Comparison of ENCODE assay signal across 26 cellular contexts in the genomic region with DNA sequence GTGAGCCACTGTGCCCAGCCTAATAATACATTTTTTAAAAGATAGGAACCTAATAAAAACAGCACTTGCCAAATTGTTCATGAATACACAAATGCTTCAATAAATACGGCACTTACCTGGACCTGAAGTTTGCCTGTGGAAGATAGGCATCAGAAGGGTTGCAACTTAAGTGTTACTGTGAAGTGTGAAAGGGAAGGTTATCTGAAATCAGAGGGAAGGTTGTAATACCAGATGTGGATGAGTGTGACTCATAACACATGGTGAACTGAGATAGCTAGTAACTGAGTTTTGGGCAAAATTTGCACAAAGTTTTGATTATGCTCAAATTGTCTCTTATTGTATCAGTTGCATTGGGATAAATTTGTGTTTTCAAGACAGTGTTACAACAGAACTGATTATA.
DNase-seq lines count a peak whose midpoint lies in the region; ATAC-seq, FAIRE-seq and TF ChIP-seq lines count a peak whose summit lies in the region.
"Had no signal": no experiment of that assay in that cellular context is flagged by ENCODE, and none has a peak within 500 bp of the region (broad histone marks: within the 10 kb centered on the region; RNA-seq: fewer than 3 reads in every experiment).

No MANE protein-coding gene starts in this region.

- DNase-seq in EL = peak; percentile 3
- DNase-seq in H54 (ENCODE audit: insufficient read length, low spot score) = no peak
- peak; percentile 21 for DNase-seq in amniotic epithelial cell (ENCODE audit: low read depth)
- peak in 1 of 2 donors; percentile 4 for DNase-seq in foreskin keratinocyte
- no peak for DNase-seq in NCI-H2227 (lab: John Stamatoyannopoulos, UW; ENCODE audit: unreplicated experiment)
- no peak for DNase-seq in left cardiac atrium
- DNase-seq: activated CD4-positive, alpha-beta T cell treated with anti-CD3 and anti-CD28 coated beads, Interleukin-2, amount 50 U/mL, for 4 hours; activated naive CD4-positive, alpha-beta T cell; colonic mucosa; effector CD8-positive, alpha-beta T cell; Karpas-422; left ventricle myocardium inferior; NCI-H1436; NCI-H2107; NCI-H446 treated with DMSO at 0.1 percent for 48 hours; stimulated activated CD4-positive, alpha-beta T cell treated with anti-CD3 and anti-CD28 coated beads, Interleukin-4, amount 100 ng/mL, for 24 hours; stimulated activated naive B cell treated with anti-CD40 and anti-IgM and Interleukin-4, amounts not matched to agents 10 μg/mL and 1 μg/mL and 100 μg/mL, for 72 hours; T-helper 9 cell had no signal

- no peaks in the 10 kb centered on the region for H3K4me1 ChIP-seq in foreskin keratinocyte
- H3K4me1 ChIP-seq: colonic mucosa, left ventricle myocardium inferior, prostate gland had no signal

- intact Hi-C loops in left cardiac atrium (cut with DNase I) = no loop called here

- peak; percentile 89 for FAIRE-seq in H54 (lab: Jason Lieb, UNC)
- FAIRE-seq: D721Med, islet of Langerhans had no signal

- H3K27me3 ChIP-seq in foreskin keratinocyte = no peaks in the 10 kb centered on the region
- H3K27me3 ChIP-seq: colonic mucosa had no signal

- peak; percentile 25 for ATAC-seq in foreskin keratinocyte
- ATAC-seq in GM21786 (IDR thresholded peaks at IDR 0.05; ENCODE audit: unreplicated experiment) = no peak
- ATAC-seq in left cardiac atrium = no peak
- ATAC-seq: Right ventricle myocardium inferior; sciatic nerve; stimulated activated naive B cell treated with anti-CD40 and anti-IgM and Interleukin-4, amounts not matched to agents 10 μg/mL and 1 μg/mL and 100 μg/mL, for 72 hours; WTC11 had no signal

- H3K27ac ChIP-seq in foreskin keratinocyte = no peak overlapping the region
- H3K27ac ChIP-seq: colonic mucosa, HL-60, left ventricle myocardium inferior, prostate gland had no signal

- TF ChIP-seq CTCF in foreskin keratinocyte (conservative IDR thresholded peaks at IDR 0.05) = no peak

- no peak for TF ChIP-seq POLR2A in H54 (IDR thresholded peaks at IDR 0.05; ENCODE audit: low read depth, low read length)

Comparison
In these comparisons a context has a peak if more than half of its experiments do, and no peak if none do; other contexts are left out.
1. DNase-seq: peak in EL (single experiment) and amniotic epithelial cell (single experiment); none in H54 (single experiment), NCI-H2227 (single experiment) and left cardiac atrium (single experiment).